ENCODE assay signal across 8 cellular contexts in genomic region chr10:128047337-128047736, GRCh38.
DNase-seq lines count a peak whose midpoint lies in the region; ATAC-seq and TF ChIP-seq lines count a peak whose summit lies in the region.

No MANE protein-coding gene starts in this region.

- POLR2A ChIA-PET in activated CD8-positive, alpha-beta T cell treated with anti-CD3 and anti-CD28 coated beads for 36 hours (lab: Charles Lee): interaction anchor here (0.9 to 7.2 kb wide), 8 partner anchors 9 to 80 kb away, joined by 3 to 133 read pairs (median 3); no protein-coding TSS in a partner anchor

- H3K4me3 Mint-ChIP-seq in activated CD8-positive, alpha-beta T cell treated with anti-CD3 and anti-CD28 coated beads for 36 hours: peak overlapping the region; percentile 90
- peak overlapping the region; percentile 90 for H3K4me3 Mint-ChIP-seq in endothelial cell (ENCODE audit: unreplicated experiment)
- H3K4me3 Mint-ChIP-seq in natural killer cell treated with Interleukin-12 subunit alpha and Interleukin-12 subunit beta and Interleukin-15 and Interleukin-18, amount 100 ng/mL, for 72 hours: peak overlapping the region; percentile 98

- DNase-seq in COLO829 (ENCODE audit: low spot score): peak; percentile 6
- peak; percentile 93 for DNase-seq in activated CD8-positive, alpha-beta T cell treated with anti-CD3 and anti-CD28 coated beads for 36 hours
- peak; percentile 66 for DNase-seq in endothelial cell (ENCODE audit: low spot score)
- peak; percentile 91 for DNase-seq in natural killer cell treated with Interleukin-12 subunit alpha and Interleukin-12 subunit beta and Interleukin-15 and Interleukin-18, amount 100 ng/mL, for 72 hours (ENCODE audit: low spot score)
- peak; percentile 85 to 89 for DNase-seq in suprapubic skin (ENCODE audit: low spot score in 2 of 2)
- DNase-seq in NCI-H510A treated with DMSO at 0.1 percent for 48 hours (lab: John Stamatoyannopoulos, UW): no peak

- no peak for TF ChIP-seq CTCF in activated CD8-positive, alpha-beta T cell treated with anti-CD3 and anti-CD28 coated beads for 36 hours (IDR thresholded peaks at IDR 0.05)
- no peak for TF ChIP-seq CTCF in endothelial cell (IDR thresholded peaks at IDR 0.05; ENCODE audit: unreplicated experiment)
- no peak for TF ChIP-seq CTCF in suprapubic skin (IDR thresholded peaks at IDR 0.05)

- no peaks in the 10 kb centered on the region for H3K9me3 Mint-ChIP-seq in activated CD8-positive, alpha-beta T cell treated with anti-CD3 and anti-CD28 coated beads for 36 hours
- no peaks in the 10 kb centered on the region for H3K9me3 Mint-ChIP-seq in endothelial cell (ENCODE audit: unreplicated experiment)
- no peaks in the 10 kb centered on the region for H3K9me3 Mint-ChIP-seq in natural killer cell treated with Interleukin-12 subunit alpha and Interleukin-12 subunit beta and Interleukin-15 and Interleukin-18, amount 100 ng/mL, for 72 hours

- peak overlapping the region; percentile 45 for H3K4me3 ChIP-seq in suprapubic skin

- peak; percentile 42 to 65 for TF ChIP-seq POLR2A in suprapubic skin (IDR thresholded peaks at IDR 0.05)

- ATAC-seq in GM21529 (IDR thresholded peaks at IDR 0.05; ENCODE audit: unreplicated experiment): peak; percentile 98
- ATAC-seq in activated CD8-positive, alpha-beta T cell treated with anti-CD3 and anti-CD28 coated beads for 36 hours: peak; percentile 98
- ATAC-seq in natural killer cell treated with Interleukin-12 subunit alpha and Interleukin-12 subunit beta and Interleukin-15 and Interleukin-18, amount 100 ng/mL, for 72 hours: peak; percentile 96

- H3K27me3 Mint-ChIP-seq in activated CD8-positive, alpha-beta T cell treated with anti-CD3 and anti-CD28 coated beads for 36 hours: no peaks in the 10 kb centered on the region
- peaks cover 14% of the 10 kb centered on the region for H3K27me3 Mint-ChIP-seq in endothelial cell (ENCODE audit: unreplicated experiment)
- no peaks in the 10 kb centered on the region for H3K27me3 Mint-ChIP-seq in natural killer cell treated with Interleukin-12 subunit alpha and Interleukin-12 subunit beta and Interleukin-15 and Interleukin-18, amount 100 ng/mL, for 72 hours

- peaks cover 41% of the 10 kb centered on the region for H3K4me1 Mint-ChIP-seq in activated CD8-positive, alpha-beta T cell treated with anti-CD3 and anti-CD28 coated beads for 36 hours (ENCODE audit: low read depth)
- H3K4me1 Mint-ChIP-seq in endothelial cell (ENCODE audit: unreplicated experiment): peaks cover 58% of the 10 kb centered on the region
- H3K4me1 Mint-ChIP-seq in natural killer cell treated with Interleukin-12 subunit alpha and Interleukin-12 subunit beta and Interleukin-15 and Interleukin-18, amount 100 ng/mL, for 72 hours (ENCODE audit: low read depth in 2 of 2): peaks cover 56 to 63% of the 10 kb centered on the region in 2 donors

- H3K36me3 Mint-ChIP-seq in activated CD8-positive, alpha-beta T cell treated with anti-CD3 and anti-CD28 coated beads for 36 hours (ENCODE audit: low read depth): peaks cover 42% of the 10 kb centered on the region
- H3K36me3 Mint-ChIP-seq in endothelial cell (ENCODE audit: low read depth, unreplicated experiment): peaks cover 46% of the 10 kb centered on the region
- H3K36me3 Mint-ChIP-seq in natural killer cell treated with Interleukin-12 subunit alpha and Interleukin-12 subunit beta and Interleukin-15 and Interleukin-18, amount 100 ng/mL, for 72 hours: peaks cover 8% of the 10 kb centered on the region

- H3K27ac ChIP-seq in KOPT-K1 (ENCODE audit: low read depth, low read length, poor library complexity, severe bottlenecking): peak overlapping the region; percentile 67
- H3K27ac ChIP-seq in suprapubic skin: peak overlapping the region; percentile 85

- TF ChIP-seq EP300 in suprapubic skin (IDR thresholded peaks at IDR 0.05): no peak

- CTCF ChIA-PET in activated CD8-positive, alpha-beta T cell treated with anti-CD3 and anti-CD28 coated beads for 36 hours (lab: Charles Lee): interaction anchor here (0.9 to 6.8 kb wide), 15 partner anchors 10 to 164 kb away, joined by 3 to 101 read pairs (median 4); partner anchors contain the start of gene PTPRE

- H3K9me3 ChIP-seq in KOPT-K1 (ENCODE audit: insufficient read depth, low read length, poor library complexity, severe bottlenecking): no peaks in the 10 kb centered on the region
- no peaks in the 10 kb centered on the region for H3K9me3 ChIP-seq in suprapubic skin

- H3K4me1 ChIP-seq in suprapubic skin: peaks cover 46% of the 10 kb centered on the region

- H3K36me3 ChIP-seq in KOPT-K1 (ENCODE audit: insufficient read depth, low read length) (peaks cover 9% of the 10 kb centered on the region), suprapubic skin (peaks cover 6% of the 10 kb centered on the region)

- WGBS in suprapubic skin: 38% methylated on average over 3 of the region's 16 CpGs

- no peaks in the 10 kb centered on the region for H3K27me3 ChIP-seq in suprapubic skin

- intact Hi-C loops in activated CD8-positive, alpha-beta T cell treated with anti-CD3 and anti-CD28 coated beads for 36 hours (cut with micrococcal nuclease): no loop called here

- H3K27ac Mint-ChIP-seq in activated CD8-positive, alpha-beta T cell treated with anti-CD3 and anti-CD28 coated beads for 36 hours: peak overlapping the region; percentile 95
- peak overlapping the region; percentile 97 for H3K27ac Mint-ChIP-seq in endothelial cell (ENCODE audit: unreplicated experiment)
- peak overlapping the region; percentile 98 for H3K27ac Mint-ChIP-seq in natural killer cell treated with Interleukin-12 subunit alpha and Interleukin-12 subunit beta and Interleukin-15 and Interleukin-18, amount 100 ng/mL, for 72 hours
